ENCODE assay signal across 17 cellular contexts in the genomic region with DNA sequence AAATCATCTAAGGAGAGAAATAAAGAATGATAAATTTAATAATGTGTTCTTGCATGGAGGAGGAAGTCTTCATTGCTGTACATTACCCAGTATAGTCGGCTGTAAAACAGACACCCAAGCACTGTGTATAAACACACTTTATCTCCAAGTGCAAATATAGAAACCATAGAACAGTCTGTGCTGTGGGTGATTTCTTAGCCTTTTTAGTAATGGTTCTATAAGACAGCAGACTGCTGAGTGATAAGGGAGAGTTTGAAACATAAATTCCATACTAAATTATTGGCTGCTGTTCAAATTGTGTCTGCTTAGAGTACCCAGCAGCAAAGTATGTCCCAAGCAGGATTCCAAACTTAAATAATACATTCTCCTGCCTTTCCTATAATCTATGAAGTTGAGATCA. TPM values are rescaled to one million over a fixed set of nuclear protein-coding genes. Genes with fewer than 3 reads are reported as not detected.
DNase-seq lines count a peak whose midpoint lies in the region; ATAC-seq and TF ChIP-seq lines count a peak whose summit lies in the region.
"Had no signal": no experiment of that assay in that cellular context is flagged by ENCODE, and none has a peak within 500 bp of the region (broad histone marks: within the 10 kb centered on the region; RNA-seq: fewer than 3 reads in every experiment).

No MANE protein-coding gene starts in this region.

- H3K4me3 ChIP-seq in right atrium auricular region (peak overlapping the region; percentile 54 to 72), gastroesophageal sphincter (peak overlapping the region; percentile 37 to 49), rectal smooth muscle tissue (ENCODE audit: low read length) (peak overlapping the region; percentile 31), Karpas-422 (ENCODE audit: low read length) (no peak overlapping the region), MM.1S (ENCODE audit: low read length) (no peak overlapping the region)
- H3K4me3 ChIP-seq: colonic mucosa, K562, spleen had no signal

- in situ Hi-C loops in GM13976 (cut with MboI; ENCODE audit: low sequenced_read_pairs, unreplicated experiment): no loop called here

- H4K20me1 ChIP-seq in Karpas-422 (ENCODE audit: insufficient read depth, low read depth, low read length) (no peaks in the 10 kb centered on the region), MM.1S (ENCODE audit: insufficient read depth, low read length) (no peaks in the 10 kb centered on the region)

- H3K9ac ChIP-seq in rectal smooth muscle tissue (ENCODE audit: low read length) (no peak overlapping the region), Karpas-422 (ENCODE audit: low read length) (no peak overlapping the region), MM.1S (ENCODE audit: low read length) (no peak overlapping the region)

- TF ChIP-seq EP300 in gastroesophageal sphincter (IDR thresholded peaks at IDR 0.05): no peak

- no peaks in the 10 kb centered on the region for H3F3A ChIP-seq in MM.1S (ENCODE audit: insufficient read depth, low read length)

- H3K36me3 ChIP-seq in right atrium auricular region: no peaks in the 10 kb centered on the region
- H3K36me3 ChIP-seq in gastroesophageal sphincter: no peaks in the 10 kb centered on the region
- H3K36me3 ChIP-seq in rectal smooth muscle tissue (ENCODE audit: control insufficient read depth, insufficient read depth, low read length): no peaks in the 10 kb centered on the region
- no peaks in the 10 kb centered on the region for H3K36me3 ChIP-seq in Karpas-422 (ENCODE audit: insufficient read depth, low read length)
- H3K36me3 ChIP-seq in MM.1S (replicated peaks; ENCODE audit: insufficient read depth, low read length): no peaks in the 10 kb centered on the region
- H3K36me3 ChIP-seq: colonic mucosa, spleen, WERI-Rb-1 had no signal

- H3K4me2 ChIP-seq in Karpas-422 (ENCODE audit: low read depth, low read length, poor library complexity, severe bottlenecking) (no peak overlapping the region), MM.1S (ENCODE audit: low read depth, low read length) (no peak overlapping the region)

- peaks cover 0 to 42% of the 10 kb centered on the region in 2 donors for H3K4me1 ChIP-seq in right atrium auricular region
- peaks cover 9 to 53% (median 10%) of the 10 kb centered on the region in 3 donors for H3K4me1 ChIP-seq in gastroesophageal sphincter
- H3K4me1 ChIP-seq in rectal smooth muscle tissue (ENCODE audit: control insufficient read depth, insufficient read depth, low read length): peaks cover 10% of the 10 kb centered on the region
- no peaks in the 10 kb centered on the region for H3K4me1 ChIP-seq in Karpas-422 (ENCODE audit: low read length)
- H3K4me1 ChIP-seq in MM.1S (ENCODE audit: low read length): no peaks in the 10 kb centered on the region
- H3K4me1 ChIP-seq: colonic mucosa, spleen had no signal

- no peak for TF ChIP-seq POLR2A in gastroesophageal sphincter (IDR thresholded peaks at IDR 0.05)

- no peak for DNase-seq in right atrium auricular region (ENCODE audit: low spot score)
- DNase-seq in Right ventricle myocardium superior: no peak
- DNase-seq in Karpas-422: no peak
- no peak for DNase-seq in MM.1S
- no peak for DNase-seq in RWPE1 (ENCODE audit: low spot score)
- no peak for DNase-seq in GM13976 (ENCODE audit: low spot score)
- DNase-seq: activated CD8-positive, alpha-beta T cell treated with anti-CD3 and anti-CD28 coated beads for 36 hours; colonic mucosa; NCI-H1105; spleen; T-cell; WERI-Rb-1 had no signal

- ATAC-seq in Right ventricle myocardium superior (ENCODE audit: poor library complexity) (no peak), gastroesophageal sphincter (no peak)
- ATAC-seq: activated CD8-positive, alpha-beta T cell treated with anti-CD3 and anti-CD28 coated beads for 36 hours; K562; stimulated activated effector memory CD8-positive, alpha-beta T cell treated with anti-CD3 and anti-CD28 coated beads, Interleukin-12 subunit alpha, Interleukin-12 subunit beta, amount 100 ng/mL, for 72 hours; T-cell had no signal

- TF ChIP-seq CTCF in right atrium auricular region (IDR thresholded peaks at IDR 0.05) (no peak), gastroesophageal sphincter (IDR thresholded peaks at IDR 0.05) (no peak), MM.1S (IDR thresholded peaks at IDR 0.05; ENCODE audit: low read length) (no peak), RWPE1 (conservative IDR thresholded peaks at IDR 0.05; ENCODE audit: low read depth) (no peak), GM13976 (IDR thresholded peaks at IDR 0.05; ENCODE audit: borderline replicate concordance, control extremely low read depth, extremely low read depth, insufficient read depth, missing control alignments) (no peak)

- H3K9me2 ChIP-seq in Karpas-422 (replicated peaks; ENCODE audit: insufficient read depth, low read length): no peaks in the 10 kb centered on the region
- H3K9me2 ChIP-seq in MM.1S (replicated peaks; ENCODE audit: insufficient read depth, low read length): no peaks in the 10 kb centered on the region

- H3K9me3 ChIP-seq in right atrium auricular region (no peaks in the 10 kb centered on the region), gastroesophageal sphincter (no peaks in the 10 kb centered on the region), Karpas-422 (ENCODE audit: low read length) (no peaks in the 10 kb centered on the region), MM.1S (replicated peaks; ENCODE audit: insufficient read depth, low read length) (no peaks in the 10 kb centered on the region)
- H3K9me3 ChIP-seq: colonic mucosa, spleen had no signal

- H2AFZ ChIP-seq in Karpas-422 (ENCODE audit: low read length): no peak overlapping the region
- H2AFZ ChIP-seq in MM.1S (ENCODE audit: low read length): no peak overlapping the region

- CTCF ChIA-PET in RWPE1 (lab: Yijun Ruan, JAX): no interaction called here

- H3K27me3 ChIP-seq in right atrium auricular region: no peaks in the 10 kb centered on the region
- no peaks in the 10 kb centered on the region for H3K27me3 ChIP-seq in gastroesophageal sphincter
- no peaks in the 10 kb centered on the region for H3K27me3 ChIP-seq in rectal smooth muscle tissue (ENCODE audit: control insufficient read depth, insufficient read depth, low read length)
- H3K27me3 ChIP-seq in Karpas-422 (ENCODE audit: low read length): no peaks in the 10 kb centered on the region
- H3K27me3 ChIP-seq in MM.1S (replicated peaks; ENCODE audit: insufficient read depth, low read length): no peaks in the 10 kb centered on the region
- H3K27me3 ChIP-seq: colonic mucosa had no signal

- H3K27ac ChIP-seq in right atrium auricular region (peak overlapping the region; percentile 94 to 96), gastroesophageal sphincter (peak overlapping the region; percentile 77 to 100 (median 87)), rectal smooth muscle tissue (ENCODE audit: low read depth, low read length) (peak overlapping the region; percentile 75), Karpas-422 (ENCODE audit: low read length) (no peak overlapping the region), MM.1S (ENCODE audit: low read length) (no peak overlapping the region), RWPE1 (no peak overlapping the region)
- H3K27ac ChIP-seq: colonic mucosa, spleen, WERI-Rb-1 had no signal

- 13 to 27% methylated on average over 1 of the region's 1 CpG for WGBS in gastroesophageal sphincter (ENCODE audit: low coverage in 1 of 2), 2 donors

- intact Hi-C loops in Right ventricle myocardium superior (cut with DNase I): no loop called here

- no peaks in the 10 kb centered on the region for H3K79me2 ChIP-seq in Karpas-422 (ENCODE audit: low read length)
- H3K79me2 ChIP-seq in MM.1S (ENCODE audit: low read length): no peaks in the 10 kb centered on the region

- POLR2A ChIA-PET in RWPE1 (lab: Yijun Ruan, JAX; ENCODE audit: low non-redundant PET): no interaction called here

RNA-seq across cellular contexts. Expression of a gene that starts 4.6 kb away (rescaled TPM):
- total RNA-seq in right atrium auricular region (100 to 1,000 TPM in 1 of 2 donors, 10 to 100 TPM in 1; 78.2 to 117 TPM), Right ventricle myocardium superior (160 TPM), gastroesophageal sphincter (10 to 100 TPM; 36.0 to 57.6 (median 48.0) TPM)
- total RNA-seq in Karpas-422 (2014; rRNA removed; shearing (Covaris generic); ENCODE audit: low replicate concordance): 0.15 TPM in 1 of 2 replicates, not detected in the other
- total RNA-seq: RPMI7951 had no signal

Comparison
In these comparisons a context has a peak if more than half of its experiments do, and no peak if none do; other contexts are left out.
1. H3K27ac ChIP-seq: peak in right atrium auricular region (2 of 2), gastroesophageal sphincter (4 of 4) and rectal smooth muscle tissue (single experiment); none in Karpas-422 (single experiment), MM.1S (single experiment) and RWPE1 (single experiment).
2. H3K4me3 ChIP-seq: peak in right atrium auricular region (2 of 2), gastroesophageal sphincter (2 of 2) and rectal smooth muscle tissue (single experiment); none in Karpas-422 (single experiment) and MM.1S (single experiment).
3. RNA of a gene that starts 4.6 kb away (total RNA-seq): 160 TPM in Right ventricle myocardium superior (single experiment), 78.2 to 117 TPM in right atrium auricular region and 36.0 to 57.6 TPM in gastroesophageal sphincter; 0.15 TPM in Karpas-422; every median in the first group is over 10 times any median in the second.